10 cellular contexts compared by ENCODE assay signal in genomic region chr17:35080536-35080935, GRCh38. TPM values are rescaled to one million over a fixed set of nuclear protein-coding genes. Genes with fewer than 3 reads are reported as not detected.
DNase-seq lines count a peak whose midpoint lies in the region; ATAC-seq and TF ChIP-seq lines count a peak whose summit lies in the region.
"Had no signal": no experiment of that assay in that cellular context is flagged by ENCODE, and none has a peak within 500 bp of the region (broad histone marks: within the 10 kb centered on the region; RNA-seq: fewer than 3 reads in every experiment).

No MANE protein-coding gene starts in this region.

- H3K27ac ChIP-seq in RWPE2 (ENCODE audit: poor library complexity, severe bottlenecking) (peak overlapping the region; percentile 33), SK-N-SH (ENCODE audit: low read depth in 2 of 2, low read length in 1 of 2) (no peak overlapping the region)
- H3K27ac ChIP-seq in naive thymus-derived CD4-positive, alpha-beta T cell (ENCODE audit: low read depth, low read length): peak overlapping the region; percentile 18

- WGBS in SK-N-SH (ENCODE audit: low lambda C conversion rate): 81% methylated on average over 1 of the region's 1 CpG

- ATAC-seq in HG02610 (IDR thresholded peaks at IDR 0.05; ENCODE audit: unreplicated experiment) (peak; percentile 59), RWPE2 (ENCODE audit: low read depth) (no peak)
- no peak for ATAC-seq in naive thymus-derived CD4-positive, alpha-beta T cell

- TF ChIP-seq CTCF in RWPE2 (IDR thresholded peaks at IDR 0.05; ENCODE audit: poor library complexity, severe bottlenecking): no peak
- TF ChIP-seq CTCF in SK-N-SH (IDR thresholded peaks at IDR 0.05): no peak

- DNase-seq in NK-92 treated with Interleukin-12 subunit alpha and Interleukin-12 subunit beta, amount 100 ng/mL, for 24 hours (lab: John Stamatoyannopoulos, UW): peak; percentile 23
- no peak for DNase-seq in NK-92 (lab: John Stamatoyannopoulos, UW; ENCODE audit: unreplicated experiment)
- DNase-seq in RWPE2 (ENCODE audit: low spot score): no peak
- no peak for DNase-seq in naive thymus-derived CD4-positive, alpha-beta T cell
- DNase-seq in SK-N-SH: no peak
- DNase-seq in HAP-1 (ENCODE audit: low spot score in 2 of 2): no peak
- no peak for DNase-seq in stimulated activated CD4-positive, alpha-beta T cell treated with anti-CD3 and anti-CD28 coated beads, Interleukin-1b, Interleukin-23, amount 100 ng/mL, for 48 hours

- H3K4me1 ChIP-seq in RWPE2 (ENCODE audit: insufficient read depth, poor library complexity, severe bottlenecking) (peaks cover 65% of the 10 kb centered on the region), SK-N-SH (ENCODE audit: control insufficient read depth in 1 of 2, insufficient read depth in 2 of 2, low read depth in 1 of 2, low read length in 1 of 2) (peaks cover 9 to 19% of the 10 kb centered on the region in 2 experiments), HAP-1 (peaks cover 49% of the 10 kb centered on the region)
- peaks cover 36 to 43% of the 10 kb centered on the region in 2 donors for H3K4me1 ChIP-seq in naive thymus-derived CD4-positive, alpha-beta T cell (ENCODE audit: control insufficient read depth in 2 of 2, insufficient read depth in 2 of 2, low read length in 2 of 2)

- no peaks in the 10 kb centered on the region for H3K27me3 Mint-ChIP-seq in naive thymus-derived CD4-positive, alpha-beta T cell

- no peak overlapping the region for H2AFZ ChIP-seq in SK-N-SH (ENCODE audit: low read depth)

- H3K4me2 ChIP-seq in SK-N-SH: no peak overlapping the region

- peak overlapping the region in 3 of 10 donors; percentile 7 to 53 (median 14) for H3K4me3 Mint-ChIP-seq in naive thymus-derived CD4-positive, alpha-beta T cell

- intact Hi-C loops in naive thymus-derived CD4-positive, alpha-beta T cell (cut with micrococcal nuclease): no loop called here

- CTCF ChIA-PET in naive thymus-derived CD4-positive, alpha-beta T cell (lab: Charles Lee): interaction anchor here (1.3 kb wide), 1 partner anchor 82 kb away, joined by 4 read pairs; no protein-coding TSS in a partner anchor
- CTCF ChIA-PET in SK-N-SH (lab: Yijun Ruan, JAX): interaction anchor here (0.8 to 2.3 kb wide), 4 partner anchors 9 to 27 kb away, joined by 3 to 10 read pairs (median 3); no protein-coding TSS in a partner anchor

- H3K27me3 ChIP-seq in RWPE2 (ENCODE audit: insufficient read depth, poor library complexity, severe bottlenecking): no peaks in the 10 kb centered on the region
- H3K27me3 ChIP-seq in naive thymus-derived CD4-positive, alpha-beta T cell (ENCODE audit: control insufficient read depth in 2 of 2, insufficient read depth in 2 of 2, low read length in 2 of 2): no peaks in the 10 kb centered on the region
- H3K27me3 ChIP-seq in SK-N-SH (ENCODE audit: insufficient read depth): no peaks in the 10 kb centered on the region
- H3K27me3 ChIP-seq in HAP-1 (ENCODE audit: low read depth): no peaks in the 10 kb centered on the region

- in situ Hi-C loops in HAP-1 (cut with MboI; ENCODE audit: low sequenced_read_pairs): loop anchor here (10.0 kb wide), 1 partner anchor 96 kb away; the partner anchor contains the start of gene LIG3

- H3K36me3 ChIP-seq in RWPE2 (ENCODE audit: low read depth) (no peaks in the 10 kb centered on the region), SK-N-SH (replicated peaks in 1 of 2; ENCODE audit: control insufficient read depth in 1 of 2, insufficient read depth in 2 of 2, low read length in 1 of 2) (peaks cover 0 to 4% of the 10 kb centered on the region in 2 experiments), HAP-1 (replicated peaks) (no peaks in the 10 kb centered on the region)
- no peaks in the 10 kb centered on the region for H3K36me3 ChIP-seq in naive thymus-derived CD4-positive, alpha-beta T cell (ENCODE audit: control insufficient read depth in 2 of 3, insufficient read depth in 3 of 3, low read length in 3 of 3)

- no peak for TF ChIP-seq EP300 in SK-N-SH (IDR thresholded peaks at IDR 0.05; ENCODE audit: borderline replicate concordance in 1 of 2, low read depth in 1 of 2, low read length in 1 of 2)

- TF ChIP-seq RAD21 in SK-N-SH (IDR thresholded peaks at IDR 0.05; ENCODE audit: low read length): no peak

- no peaks in the 10 kb centered on the region for H3K9me3 Mint-ChIP-seq in naive thymus-derived CD4-positive, alpha-beta T cell

- POLR2A ChIA-PET in naive thymus-derived CD4-positive, alpha-beta T cell (lab: Charles Lee): interaction anchor here (0.6 to 1.4 kb wide), 5 partner anchors 16 to 112 kb away, joined by 3 to 9 read pairs (median 3); partner anchors contain the start of genes RAD51D and RFFL
- POLR2A ChIA-PET in SK-N-SH (lab: Yijun Ruan, JAX): no interaction called here

- H3K36me3 Mint-ChIP-seq in naive thymus-derived CD4-positive, alpha-beta T cell: peaks cover 0 to 21% (median 0%) of the 10 kb centered on the region in 5 donors

- peaks cover 6% of the 10 kb centered on the region for H4K20me1 ChIP-seq in SK-N-SH (ENCODE audit: insufficient read depth)

- no peak overlapping the region for H3K4me3 ChIP-seq in RWPE2 (ENCODE audit: severe bottlenecking)
- H3K4me3 ChIP-seq in naive thymus-derived CD4-positive, alpha-beta T cell (ENCODE audit: low read length): no peak overlapping the region
- H3K4me3 ChIP-seq in SK-N-SH (ENCODE audit: low read depth in 2 of 2, low read length in 1 of 2): no peak overlapping the region
- no peak overlapping the region for H3K4me3 ChIP-seq in HAP-1

- peaks cover 30 to 81% (median 68%) of the 10 kb centered on the region in 7 donors for H3K4me1 Mint-ChIP-seq in naive thymus-derived CD4-positive, alpha-beta T cell

- H3K79me2 ChIP-seq in SK-N-SH (ENCODE audit: insufficient read depth): peaks cover 74% of the 10 kb centered on the region

- peak overlapping the region in 8 of 9 donors; percentile 1 to 75 (median 26) for H3K27ac Mint-ChIP-seq in naive thymus-derived CD4-positive, alpha-beta T cell

- no peak overlapping the region for H3K9ac ChIP-seq in SK-N-SH

- H3K9me2 ChIP-seq in SK-N-SH: no peaks in the 10 kb centered on the region

- H3K9me3 ChIP-seq in RWPE2 (ENCODE audit: severe bottlenecking) (no peaks in the 10 kb centered on the region), SK-N-SH (no peaks in the 10 kb centered on the region), HAP-1 (no peaks in the 10 kb centered on the region)
- no peaks in the 10 kb centered on the region for H3K9me3 ChIP-seq in naive thymus-derived CD4-positive, alpha-beta T cell (ENCODE audit: control insufficient read depth in 2 of 3, low read length in 3 of 3)

- peaks cover 27% of the 10 kb centered on the region for H3F3A ChIP-seq in SK-N-SH (replicated peaks; ENCODE audit: insufficient read depth)

TF ChIP-seq in SK-N-SH, 30 proteins besides CTCF, POLR2A, EP300 and RAD21 (continues in another document):
- TF ChIP-seq FOXM1 (IDR thresholded peaks at IDR 0.05; ENCODE audit: low read depth) (no peak), ZBTB33 (IDR thresholded peaks at IDR 0.05; ENCODE audit: borderline replicate concordance, low read depth) (no peak)

RNA-seq across cellular contexts. Expression of gene RFFL, which starts 17.0 kb away (rescaled TPM):
- 10 to 100 TPM; 45.0 to 74.7 (median 55.7) TPM for total RNA-seq in naive thymus-derived CD4-positive, alpha-beta T cell
- 10 to 100 TPM; 36.4 to 47.1 TPM for polyA plus RNA-seq in naive thymus-derived CD4-positive, alpha-beta T cell
- 10.1 and 12.7 TPM in 2 replicates for polyA plus RNA-seq in SK-N-SH (2012; rRNA removed)
- polyA plus RNA-seq in SK-N-SH (2012; cell fraction: cytosol; rRNA removed): 9.4 and 13.4 TPM in 2 replicates
- polyA plus RNA-seq in SK-N-SH (2012; cell fraction: nucleus; rRNA removed): 11.3 and 13.1 TPM in 2 replicates

RNA-seq across cellular contexts. Expression of gene RAD51D, which starts 39.1 kb away (rescaled TPM):
- total RNA-seq in naive thymus-derived CD4-positive, alpha-beta T cell: 10 to 100 TPM; 15.0 to 34.2 (median 25.4) TPM
- polyA plus RNA-seq in naive thymus-derived CD4-positive, alpha-beta T cell: 10 to 100 TPM in 1 of 2 donors, 1 to 10 TPM in 1; 7.0 to 17.6 TPM
- polyA plus RNA-seq in SK-N-SH (2012; rRNA removed): 11.6 and 13.7 TPM in 2 replicates
- polyA plus RNA-seq in SK-N-SH (2012; cell fraction: cytosol; rRNA removed): 7.0 and 9.5 TPM in 2 replicates
- 14.6 and 19.5 TPM in 2 replicates for polyA plus RNA-seq in SK-N-SH (2012; cell fraction: nucleus; rRNA removed)

RNA-seq across cellular contexts. Expression of gene FNDC8, which starts 40.9 kb away (rescaled TPM):
- not detected for total RNA-seq in naive thymus-derived CD4-positive, alpha-beta T cell
- polyA plus RNA-seq in naive thymus-derived CD4-positive, alpha-beta T cell: not detected
- polyA plus RNA-seq in SK-N-SH (2012; rRNA removed): not detected in 2 replicates
- not detected in 2 replicates for polyA plus RNA-seq in SK-N-SH (2012; cell fraction: cytosol; rRNA removed)
- polyA plus RNA-seq in SK-N-SH (2012; cell fraction: nucleus; rRNA removed): not detected in 2 replicates
- total RNA-seq: A172, liver had no signal
- polyA plus RNA-seq: liver had no signal

Comparison
In these comparisons a context has a peak if more than half of its experiments do, and no peak if none do; other contexts are left out.
1. H3K27ac ChIP-seq: peak in RWPE2 (single experiment) and naive thymus-derived CD4-positive, alpha-beta T cell (single experiment); none in SK-N-SH (0 of 2).